In the genomic region with DNA sequence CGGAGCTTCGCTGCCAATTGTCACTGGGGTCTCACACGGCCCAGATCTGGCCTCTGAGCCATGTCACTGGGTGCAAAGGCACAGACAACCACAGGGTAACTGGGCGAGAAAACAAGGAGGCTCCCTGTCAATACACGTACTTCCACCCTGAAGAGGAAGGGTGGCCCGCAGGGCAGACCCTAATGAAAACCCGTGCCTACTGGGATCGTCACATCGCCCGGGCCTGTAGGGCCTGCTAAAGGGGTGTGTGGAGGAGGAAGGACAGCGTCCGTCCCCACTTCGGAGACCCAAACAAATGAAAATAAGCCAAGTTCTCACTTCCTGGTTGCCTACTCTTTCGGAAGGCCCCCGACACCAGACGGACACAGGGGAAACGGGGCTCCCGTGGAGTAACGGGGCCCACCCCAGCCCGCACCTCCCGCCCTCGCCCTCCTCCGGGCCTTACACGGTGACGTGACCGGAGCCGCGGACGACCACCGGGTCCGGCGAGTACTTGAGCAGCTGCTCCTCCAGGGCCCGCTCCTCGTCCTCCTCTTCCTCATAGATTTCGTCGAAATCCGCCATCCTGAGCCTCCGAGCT, we compare ENCODE assay signal across 8 cellular contexts. TPM values are rescaled to one million over a fixed set of nuclear protein-coding genes. Genes with fewer than 3 reads are reported as not detected.
A peak's percentile ranks its signal among the peaks of the same experiment; 100 is the strongest.
DNase-seq lines count a peak whose midpoint lies in the region; ATAC-seq and TF ChIP-seq lines count a peak whose summit lies in the region.

No MANE protein-coding gene starts in this region.

- no peaks in the 10 kb centered on the region for H3K27me3 ChIP-seq in Caco-2 (replicated peaks; ENCODE audit: control insufficient read depth, insufficient read depth, low read length)

- no peaks in the 10 kb centered on the region for H3K9me3 Mint-ChIP-seq in Caco-2 (ENCODE audit: unreplicated experiment)
- H3K9me3 Mint-ChIP-seq in activated B cell treated with CpG ODN at 0.5 μM for 24 hours, result no peaks in the 10 kb centered on the region

- H3K9me3 ChIP-seq in Caco-2, result no peaks in the 10 kb centered on the region

- no peaks in the 10 kb centered on the region for H3K36me3 Mint-ChIP-seq in Caco-2 (ENCODE audit: insufficient read depth, unreplicated experiment)
- H3K36me3 Mint-ChIP-seq in activated B cell treated with CpG ODN at 0.5 μM for 24 hours (ENCODE audit: low read depth), result peaks cover 15% of the 10 kb centered on the region

- CTCF ChIA-PET in Caco-2 (lab: Charles Lee), result interaction anchor here (0.9 to 1.4 kb wide), 2 partner anchors 134 to 151 kb away, joined by 3 to 5 read pairs; no protein-coding TSS in a partner anchor
- CTCF ChIA-PET in activated B cell treated with CpG ODN at 0.5 μM for 24 hours (lab: Charles Lee), result no interaction called here

- H3K4me1 ChIP-seq in Caco-2, result peaks cover 25% of the 10 kb centered on the region

- H3K4me3 Mint-ChIP-seq in Caco-2 (ENCODE audit: unreplicated experiment) (peak overlapping the region; percentile 89), activated B cell treated with CpG ODN at 0.5 μM for 24 hours (peak overlapping the region; percentile 92)

- peak overlapping the region; percentile 20 for H3K27ac Mint-ChIP-seq in Caco-2 (ENCODE audit: unreplicated experiment)
- peak overlapping the region; percentile 87 for H3K27ac Mint-ChIP-seq in activated B cell treated with CpG ODN at 0.5 μM for 24 hours

- H3K27me3 Mint-ChIP-seq in Caco-2 (ENCODE audit: insufficient read depth, unreplicated experiment) (no peaks in the 10 kb centered on the region), activated B cell treated with CpG ODN at 0.5 μM for 24 hours (peaks cover 3% of the 10 kb centered on the region)

- H3K4me3 ChIP-seq in Caco-2 (ENCODE audit: low read depth, low read length), result peak overlapping the region; percentile 92

- BruUV-seq in Caco-2 (replicated peaks; lab: Mats Ljungman, UMichigan), result no TSS peak

- H3K36me3 ChIP-seq in Caco-2 (ENCODE audit: control insufficient read depth, insufficient read depth, low read length), result no peaks in the 10 kb centered on the region

- H3K4me1 Mint-ChIP-seq in Caco-2 (ENCODE audit: low read depth, unreplicated experiment), result peaks cover 40% of the 10 kb centered on the region
- H3K4me1 Mint-ChIP-seq in activated B cell treated with CpG ODN at 0.5 μM for 24 hours, result peaks cover 49% of the 10 kb centered on the region

- DNase-seq in Caco-2 (peak; percentile 41 to 45), activated B cell treated with CpG ODN at 0.5 μM for 24 hours (peak; percentile 57), dermis blood vessel endothelial cell (peak; percentile 56), lung microvascular endothelial cell (ENCODE audit: low read depth in 2 of 2) (peak; percentile 46 to 55), SKM-1 (lab: John Stamatoyannopoulos, UW; ENCODE audit: unreplicated experiment) (no peak)
- peak; percentile 16 for DNase-seq in stimulated activated CD8-positive, alpha-beta memory T cell treated with anti-CD3 and anti-CD28 coated beads, Interleukin-4, amount 100 ng/mL, for 24 hours (ENCODE audit: low read depth)

- no peak for TF ChIP-seq CTCF in Caco-2 (IDR thresholded peaks at IDR 0.05; ENCODE audit: insufficient read depth in 1 of 2, low read depth in 1 of 2, low read length in 1 of 2, severe bottlenecking in 1 of 2, unreplicated experiment in 1 of 2)
- TF ChIP-seq CTCF in activated B cell treated with CpG ODN at 0.5 μM for 24 hours (IDR thresholded peaks at IDR 0.05), result no peak

- POLR2A ChIA-PET in Caco-2 (lab: Charles Lee) (interaction anchor here (0.5 kb wide), 1 partner anchor 10 kb away, joined by 4 read pairs; no protein-coding TSS in a partner anchor), activated B cell treated with CpG ODN at 0.5 μM for 24 hours (lab: Charles Lee) (interaction anchor here (0.7 kb wide), 1 partner anchor 1341 kb away, joined by 3 read pairs; no protein-coding TSS in a partner anchor)

- intact Hi-C loops in Caco-2 (cut with micrococcal nuclease; ENCODE audit: unreplicated experiment), result loop anchor here (1.0 to 5.0 kb wide), 4 partner anchors 80 to 157 kb away; no protein-coding TSS in a partner anchor
- intact Hi-C loops in activated B cell treated with CpG ODN at 0.5 μM for 24 hours (cut with micrococcal nuclease), result loop anchor here (1.0 to 10.0 kb wide), 8 partner anchors 27 to 1883 kb away; partner anchors contain the start of genes CEP135, EXOC1, RASL11B and SCFD2

- ATAC-seq in GM19455 (IDR thresholded peaks at IDR 0.05; ENCODE audit: unreplicated experiment) (peak; percentile 36), HG03575 (IDR thresholded peaks at IDR 0.05; ENCODE audit: extremely low read depth, insufficient number of reproducible peaks, low FRiP score, unreplicated experiment) (peak; percentile 5), activated B cell treated with CpG ODN at 0.5 μM for 24 hours (ENCODE audit: low read depth) (peak; percentile 33)

RNA-seq across cellular contexts. Expression of gene CHIC2, which starts 0.6 kb away (rescaled TPM):
- 24.9 and 30.0 TPM in 2 replicates for total RNA-seq in Caco-2 (2022)
- total RNA-seq in activated B cell treated with CpG ODN at 0.5 μM for 24 hours, result 17.5 and 21.6 TPM in 2 replicates
- 59.4 and 90.2 TPM in 2 replicates for total RNA-seq in dermis blood vessel endothelial cell
- total RNA-seq in lung microvascular endothelial cell, result 48.2 and 95.0 TPM in 2 replicates

RNA-seq across cellular contexts. Expression of gene GSX2, which starts 36.1 kb away (rescaled TPM):
- total RNA-seq in Caco-2 (2022) (not detected in 2 replicates), activated B cell treated with CpG ODN at 0.5 μM for 24 hours (not detected in 2 replicates), dermis blood vessel endothelial cell (0.33 TPM in 1 of 2 replicates, not detected in the other), lung microvascular endothelial cell (not detected in 2 replicates)
